Comparison of ENCODE assay signal across 26 cellular contexts in the genomic region with DNA sequence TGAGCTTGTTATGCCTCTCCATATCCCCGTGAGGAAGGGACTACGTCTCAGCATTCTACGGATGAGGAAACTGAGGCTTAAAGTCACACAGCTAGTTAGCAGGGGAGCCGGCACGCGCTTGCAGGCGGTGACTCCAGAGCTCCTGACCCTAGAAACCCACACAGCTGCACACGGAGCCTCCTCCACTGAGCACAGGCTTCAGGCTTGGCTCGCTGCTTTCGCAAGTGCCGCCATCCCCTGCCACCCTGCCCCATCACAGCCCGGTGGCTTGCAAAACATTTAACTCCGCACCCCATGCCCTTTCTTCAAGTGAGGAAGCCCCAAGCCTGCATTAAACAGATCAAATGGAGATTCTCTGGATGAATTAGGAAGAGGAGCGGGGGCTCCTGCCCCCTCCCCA.
"Had no signal": no experiment of that assay in that cellular context is flagged by ENCODE, and none has a peak within 500 bp of the region (broad histone marks: within the 10 kb centered on the region; RNA-seq: fewer than 3 reads in every experiment).

No MANE protein-coding gene starts in this region.

- H3K4me3 ChIP-seq: colonic mucosa, esophagus muscularis mucosa, hepatocyte, left ventricle myocardium inferior, ovary, prostate gland, right atrium auricular region, thyroid gland, upper lobe of right lung had no signal

- H3K4me2 ChIP-seq: hepatocyte had no signal

- H3K36me3 ChIP-seq: colonic mucosa, esophagus muscularis mucosa, left ventricle myocardium inferior, ovary, prostate gland, right atrium auricular region, thyroid gland, upper lobe of right lung had no signal

- H3K4me1 ChIP-seq: colonic mucosa, left ventricle myocardium inferior, prostate gland, right atrium auricular region, upper lobe of right lung had no signal

- DNase-seq: activated CD4-positive, alpha-beta memory T cell treated with anti-CD3 and anti-CD28 coated beads, Interleukin-2, amount 10 ng/mL, durations not matched to agents 7 days and 5 days; activated CD4-positive, alpha-beta T cell treated with anti-CD3 and anti-CD28 coated beads, Interleukin-2, amount 10 ng/mL, durations not matched to agents 24 days and 14 days; activated effector memory CD4-positive, alpha-beta T cell treated with anti-CD3 and anti-CD28 coated beads, Interleukin-2, amount 50 U/mL, for 16 hours; activated naive CD4-positive, alpha-beta T cell treated with anti-CD3 and anti-CD28 coated beads, Interleukin-2, amount 10 ng/mL, durations not matched to agents 7 days and 5 days; activated T-cell treated with anti-CD3 and anti-CD28 coated beads, Interleukin-2, amount 50 U/mL, for 72 hours; amygdala; colonic mucosa; glutamatergic neuron; immature natural killer cell; kidney glomerular epithelial cell; left ventricle myocardium inferior; mammary epithelial cell; midbrain; natural killer cell; ovary; stimulated activated CD4-positive, alpha-beta T cell treated with anti-CD3 and anti-CD28 coated beads, Interleukin-1b, Interleukin-23, amount 100 ng/mL, for 48 hours; substantia nigra; thyroid gland; upper lobe of right lung had no signal

- H3K79me2 ChIP-seq: hepatocyte had no signal

- H3K27me3 ChIP-seq: colonic mucosa, esophagus muscularis mucosa, hepatocyte, ovary, right atrium auricular region, thyroid gland, upper lobe of right lung had no signal

- H2AFZ ChIP-seq: hepatocyte had no signal

- H3K27ac ChIP-seq: colonic mucosa, esophagus muscularis mucosa, hepatocyte, left ventricle myocardium inferior, ovary, prostate gland, right atrium auricular region, thyroid gland, upper lobe of right lung had no signal

- H3K9me3 ChIP-seq: colonic mucosa, ovary, prostate gland, thyroid gland, upper lobe of right lung had no signal

- FAIRE-seq: bronchial epithelial cell, frontal cortex had no signal

- ATAC-seq: activated CD4-positive, CD25-positive, alpha-beta regulatory T cell treated with anti-CD3 and anti-CD28 coated beads, Interleukin-2, amount 50 U/mL, for 24 hours; activated T-cell treated with anti-CD3 and anti-CD28 coated beads, Interleukin-2, amount 50 U/mL, for 72 hours; natural killer cell; upper lobe of right lung had no signal
